ENCODE assay signal across 27 cellular contexts in genomic region chr3:47151836-47152235, GRCh38.
"Had no signal": no experiment of that assay in that cellular context is flagged by ENCODE, and none has a peak within 500 bp of the region (broad histone marks: within the 10 kb centered on the region; RNA-seq: fewer than 3 reads in every experiment).

No MANE protein-coding gene starts in this region.

- H3K27ac ChIP-seq: ovary, sigmoid colon, stomach, thyroid gland, upper lobe of left lung, vagina, WERI-Rb-1 had no signal

- H3K27ac Mint-ChIP-seq: activated CD4-positive, alpha-beta memory T cell treated with anti-CD3 and anti-CD28 coated beads, Interleukin-2, amount 10 ng/mL, durations not matched to agents 7 days and 5 days; activated CD4-positive, alpha-beta T cell treated with anti-CD3 and anti-CD28 coated beads, Interleukin-2, amount 10 ng/mL, durations not matched to agents 7 days and 5 days; activated T-helper 2 cell treated with anti-CD3 and anti-CD28 coated beads, Interferon-gamma antibody, Interleukin-2, Interleukin-4, amounts not matched to agents 10 μg/mL and 5 μg/mL and 100 μg/mL, durations not matched to agents 14 hours and 24 hours and 36 hours; nephron progenitor cell; stimulated activated effector memory CD8-positive, alpha-beta T cell treated with anti-CD3 and anti-CD28 coated beads, Interleukin-12 subunit alpha, Interleukin-12 subunit beta, amount 100 ng/mL, for 72 hours; T-helper 17 cell had no signal

- DNase-seq: activated CD4-positive, alpha-beta memory T cell treated with anti-CD3 and anti-CD28 coated beads, Interleukin-2, amount 10 ng/mL, durations not matched to agents 7 days and 5 days; activated CD4-positive, alpha-beta T cell treated with anti-CD3 and anti-CD28 coated beads for 1 hour; activated CD4-positive, alpha-beta T cell treated with anti-CD3 and anti-CD28 coated beads, Interleukin-2, amount 10 ng/mL, durations not matched to agents 7 days and 5 days; activated naive CD4-positive, alpha-beta T cell; activated T-cell treated with anti-CD3 and anti-CD28 coated beads, Interleukin-2, amount 50 U/mL, for 4 hours; cortex of kidney; foreskin fibroblast; hypothalamus; nephron progenitor cell; ovary; retina; sigmoid colon; small intestine; stimulated activated CD4-positive, alpha-beta T cell treated with anti-CD3 and anti-CD28 coated beads, Interleukin-4, amount 100 ng/mL, for 24 hours; stomach; T-helper 17 cell; T1000; thyroid gland; upper lobe of left lung; WERI-Rb-1 had no signal

- H3K9me3 ChIP-seq: ovary, sigmoid colon, stomach, thyroid gland, upper lobe of left lung, vagina had no signal

- FAIRE-seq: small intestine had no signal

- H3K4me3 ChIP-seq: ovary, sigmoid colon, stomach, thyroid gland, upper lobe of left lung, vagina had no signal

- H3K27me3 ChIP-seq: ovary, sigmoid colon, stomach, thyroid gland, upper lobe of left lung, vagina had no signal

- H3K27me3 Mint-ChIP-seq: activated CD4-positive, alpha-beta memory T cell treated with anti-CD3 and anti-CD28 coated beads, Interleukin-2, amount 10 ng/mL, durations not matched to agents 7 days and 5 days; activated CD4-positive, alpha-beta T cell treated with anti-CD3 and anti-CD28 coated beads, Interleukin-2, amount 10 ng/mL, durations not matched to agents 7 days and 5 days; memory B cell; progenitor cell of endocrine pancreas; T-helper 17 cell had no signal

- H3K9me3 Mint-ChIP-seq: activated CD4-positive, alpha-beta memory T cell treated with anti-CD3 and anti-CD28 coated beads, Interleukin-2, amount 10 ng/mL, durations not matched to agents 7 days and 5 days; activated CD4-positive, alpha-beta T cell treated with anti-CD3 and anti-CD28 coated beads, Interleukin-2, amount 10 ng/mL, durations not matched to agents 7 days and 5 days; activated naive CD4-positive, alpha-beta T cell treated with anti-CD3 and anti-CD28 coated beads, Interleukin-2, amount 50 U/mL, for 72 hours; activated T-cell treated with anti-CD3 and anti-CD28 coated beads, Interleukin-2, amount 50 U/mL, for 4 hours; activated T-helper 2 cell treated with anti-CD3 and anti-CD28 coated beads, Interferon-gamma antibody, Interleukin-2, Interleukin-4, amounts not matched to agents 10 μg/mL and 5 μg/mL and 100 μg/mL, durations not matched to agents 14 hours and 24 hours and 36 hours; memory B cell; stimulated activated effector memory CD8-positive, alpha-beta T cell treated with anti-CD3 and anti-CD28 coated beads, Interleukin-12 subunit alpha, Interleukin-12 subunit beta, amount 100 ng/mL, for 72 hours had no signal

- H3K36me3 ChIP-seq: ovary, sigmoid colon, stomach, thyroid gland, upper lobe of left lung, vagina, WERI-Rb-1 had no signal

- ATAC-seq: activated naive CD4-positive, alpha-beta T cell treated with anti-CD3 and anti-CD28 coated beads, Interleukin-2, amount 50 U/mL, for 72 hours; activated T-cell treated with anti-CD3 and anti-CD28 coated beads, Interleukin-2, amount 50 U/mL, for 4 hours; esophagus mucosa; stimulated activated effector memory CD8-positive, alpha-beta T cell treated with anti-CD3 and anti-CD28 coated beads, Interleukin-12 subunit alpha, Interleukin-12 subunit beta, amount 100 ng/mL, for 72 hours; T-helper 17 cell had no signal

- H3K36me3 Mint-ChIP-seq: stimulated activated effector memory CD8-positive, alpha-beta T cell treated with anti-CD3 and anti-CD28 coated beads, Interleukin-12 subunit alpha, Interleukin-12 subunit beta, amount 100 ng/mL, for 72 hours had no signal

- H3K4me3 Mint-ChIP-seq: activated CD4-positive, alpha-beta memory T cell treated with anti-CD3 and anti-CD28 coated beads, Interleukin-2, amount 10 ng/mL, durations not matched to agents 7 days and 5 days; activated CD4-positive, alpha-beta T cell treated with anti-CD3 and anti-CD28 coated beads, Interleukin-2, amount 10 ng/mL, durations not matched to agents 7 days and 5 days; activated T-cell treated with anti-CD3 and anti-CD28 coated beads, Interleukin-2, amount 50 U/mL, for 4 hours; memory B cell; nephron progenitor cell; stimulated activated effector memory CD8-positive, alpha-beta T cell treated with anti-CD3 and anti-CD28 coated beads, Interleukin-12 subunit alpha, Interleukin-12 subunit beta, amount 100 ng/mL, for 72 hours; T-helper 17 cell had no signal
